In genomic region chr22:22408731-22409696, GRCh38 we compare ENCODE assay signal across 1 cellular context.
TF ChIP-seq lines count a peak whose summit lies in the region.

No MANE protein-coding gene starts in this region.

TF ChIP-seq in K562, 482 proteins besides CTCF, POLR2A, EP300 and RAD21 (continued from another document and continues in another):
- TF ChIP-seq CUX1 (CRISPR knock-in tag; IDR thresholded peaks at IDR 0.05) (no peak), MEF2D (tag; conservative IDR thresholded peaks at IDR 0.05; ENCODE audit: low read depth) (no peak), KLF13 (tag; IDR thresholded peaks at IDR 0.05; ENCODE audit: borderline replicate concordance, low read depth) (0 out of 2 replicates have a peak, but pooled peaks have one; percentile 53), ZNF561 (CRISPR knock-in tag; conservative IDR thresholded peaks at IDR 0.05) (no peak), FOXA1 (IDR thresholded peaks at IDR 0.05; ENCODE audit: borderline replicate concordance) (no peak), CHCHD3 (CRISPR knock-in tag; IDR thresholded peaks at IDR 0.05) (no peak), ZNF24 (IDR thresholded peaks at IDR 0.05) (no peak), ZNF57 (CRISPR knock-in tag; IDR thresholded peaks at IDR 0.05) (no peak), THRA (IDR thresholded peaks at IDR 0.05) (no peak), POLR3G (IDR thresholded peaks at IDR 0.05; ENCODE audit: extremely low read depth, insufficient read length, insufficient replicate concordance) (no peak), ZNF232 (CRISPR knock-in tag; IDR thresholded peaks at IDR 0.05) (no peak), MTA3 (IDR thresholded peaks at IDR 0.05; ENCODE audit: borderline replicate concordance) (no peak), EGR1 (conservative IDR thresholded peaks at IDR 0.05) (no peak), STAG1 (CRISPR knock-in tag; IDR thresholded peaks at IDR 0.05; ENCODE audit: borderline replicate concordance) (peak; percentile 83), HDAC3 (IDR thresholded peaks at IDR 0.05; ENCODE audit: borderline replicate concordance, partially characterized antibody) (no peak), SRSF1 (IDR thresholded peaks at IDR 0.05; ENCODE audit: low read depth, low read length) (no peak), SMARCC2 (IDR thresholded peaks at IDR 0.05; ENCODE audit: low read depth) (no peak), SAFB (IDR thresholded peaks at IDR 0.05; ENCODE audit: borderline replicate concordance, low read depth, low read length) (no peak), SAP30 (IDR thresholded peaks at IDR 0.05; ENCODE audit: borderline replicate concordance, insufficient read depth, low read depth, low read length, poor library complexity, severe bottlenecking) (no peak), NUFIP1 (IDR thresholded peaks at IDR 0.05; ENCODE audit: partially characterized antibody) (no peak), ILF3 (IDR thresholded peaks at IDR 0.05; ENCODE audit: borderline replicate concordance) (no peak), DMBX1 (CRISPR knock-in tag; IDR thresholded peaks at IDR 0.05; ENCODE audit: borderline replicate concordance) (no peak), ZNF133 (CRISPR knock-in tag; IDR thresholded peaks at IDR 0.05) (no peak), XRCC3 (IDR thresholded peaks at IDR 0.05) (no peak), KLF6 (CRISPR knock-in tag; IDR thresholded peaks at IDR 0.05; ENCODE audit: borderline replicate concordance) (no peak), SOX6 (IDR thresholded peaks at IDR 0.05) (no peak), ZNF586 (CRISPR knock-in tag; conservative IDR thresholded peaks at IDR 0.05) (no peak), SMARCA4 (IDR thresholded peaks at IDR 0.05) (no peak), PTBP1 (IDR thresholded peaks at IDR 0.05; ENCODE audit: low read depth, low read length) (no peak), NFE2 (IDR thresholded peaks at IDR 0.05; ENCODE audit: low read depth) (no peak), TEAD4 (IDR thresholded peaks at IDR 0.05; ENCODE audit: low read length) (no peak), TEAD4 (CRISPR knock-in tag; IDR thresholded peaks at IDR 0.05; ENCODE audit: borderline replicate concordance) (no peak), HNRNPK (IDR thresholded peaks at IDR 0.05; ENCODE audit: low read depth, low read length, poor library complexity, severe bottlenecking) (no peak), CCNT2 (IDR thresholded peaks at IDR 0.05; ENCODE audit: borderline replicate concordance, extremely low read depth, insufficient read length, low read depth, low read length) (no peak), ATF2 (CRISPR knock-in tag; IDR thresholded peaks at IDR 0.05) (0 out of 2 replicates have a peak, but pooled peaks have one; percentile 14), TCF3 (CRISPR knock-in tag; IDR thresholded peaks at IDR 0.05) (no peak), ZNF76 (CRISPR knock-in tag; IDR thresholded peaks at IDR 0.05; ENCODE audit: borderline replicate concordance) (no peak), RAD51 (IDR thresholded peaks at IDR 0.05; ENCODE audit: borderline replicate concordance, low read depth) (no peak), GATAD2A (IDR thresholded peaks at IDR 0.05) (no peak), HNRNPUL1 (IDR thresholded peaks at IDR 0.05; ENCODE audit: low read length) (no peak)
- TF ChIP-seq, protein P1, sequence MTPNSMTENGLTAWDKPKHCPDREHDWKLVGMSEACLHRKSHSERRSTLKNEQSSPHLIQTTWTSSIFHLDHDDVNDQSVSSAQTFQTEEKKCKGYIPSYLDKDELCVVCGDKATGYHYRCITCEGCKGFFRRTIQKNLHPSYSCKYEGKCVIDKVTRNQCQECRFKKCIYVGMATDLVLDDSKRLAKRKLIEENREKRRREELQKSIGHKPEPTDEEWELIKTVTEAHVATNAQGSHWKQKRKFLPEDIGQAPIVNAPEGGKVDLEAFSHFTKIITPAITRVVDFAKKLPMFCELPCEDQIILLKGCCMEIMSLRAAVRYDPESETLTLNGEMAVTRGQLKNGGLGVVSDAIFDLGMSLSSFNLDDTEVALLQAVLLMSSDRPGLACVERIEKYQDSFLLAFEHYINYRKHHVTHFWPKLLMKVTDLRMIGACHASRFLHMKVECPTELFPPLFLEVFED (CRISPR knock-in tag; conservative IDR thresholded peaks at IDR 0.05) = no peak
- TF ChIP-seq, protein P2, sequence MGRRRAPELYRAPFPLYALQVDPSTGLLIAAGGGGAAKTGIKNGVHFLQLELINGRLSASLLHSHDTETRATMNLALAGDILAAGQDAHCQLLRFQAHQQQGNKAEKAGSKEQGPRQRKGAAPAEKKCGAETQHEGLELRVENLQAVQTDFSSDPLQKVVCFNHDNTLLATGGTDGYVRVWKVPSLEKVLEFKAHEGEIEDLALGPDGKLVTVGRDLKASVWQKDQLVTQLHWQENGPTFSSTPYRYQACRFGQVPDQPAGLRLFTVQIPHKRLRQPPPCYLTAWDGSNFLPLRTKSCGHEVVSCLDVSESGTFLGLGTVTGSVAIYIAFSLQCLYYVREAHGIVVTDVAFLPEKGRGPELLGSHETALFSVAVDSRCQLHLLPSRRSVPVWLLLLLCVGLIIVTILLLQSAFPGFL (CRISPR knock-in tag; IDR thresholded peaks at IDR 0.05) = no peak
- TF ChIP-seq, protein P3, sequence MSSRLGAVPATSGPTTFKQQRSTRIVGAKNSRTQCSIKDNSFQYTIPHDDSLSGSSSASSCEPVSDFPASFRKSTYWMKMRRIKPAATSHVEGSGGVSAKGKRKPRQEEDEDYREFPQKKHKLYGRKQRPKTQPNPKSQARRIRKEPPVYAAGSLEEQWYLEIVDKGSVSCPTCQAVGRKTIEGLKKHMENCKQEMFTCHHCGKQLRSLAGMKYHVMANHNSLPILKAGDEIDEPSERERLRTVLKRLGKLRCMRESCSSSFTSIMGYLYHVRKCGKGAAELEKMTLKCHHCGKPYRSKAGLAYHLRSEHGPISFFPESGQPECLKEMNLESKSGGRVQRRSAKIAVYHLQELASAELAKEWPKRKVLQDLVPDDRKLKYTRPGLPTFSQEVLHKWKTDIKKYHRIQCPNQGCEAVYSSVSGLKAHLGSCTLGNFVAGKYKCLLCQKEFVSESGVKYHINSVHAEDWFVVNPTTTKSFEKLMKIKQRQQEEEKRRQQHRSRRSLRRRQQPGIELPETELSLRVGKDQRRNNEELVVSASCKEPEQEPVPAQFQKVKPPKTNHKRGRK (tag; IDR thresholded peaks at IDR 0.05) = no peak
- TF ChIP-seq, protein P4, sequence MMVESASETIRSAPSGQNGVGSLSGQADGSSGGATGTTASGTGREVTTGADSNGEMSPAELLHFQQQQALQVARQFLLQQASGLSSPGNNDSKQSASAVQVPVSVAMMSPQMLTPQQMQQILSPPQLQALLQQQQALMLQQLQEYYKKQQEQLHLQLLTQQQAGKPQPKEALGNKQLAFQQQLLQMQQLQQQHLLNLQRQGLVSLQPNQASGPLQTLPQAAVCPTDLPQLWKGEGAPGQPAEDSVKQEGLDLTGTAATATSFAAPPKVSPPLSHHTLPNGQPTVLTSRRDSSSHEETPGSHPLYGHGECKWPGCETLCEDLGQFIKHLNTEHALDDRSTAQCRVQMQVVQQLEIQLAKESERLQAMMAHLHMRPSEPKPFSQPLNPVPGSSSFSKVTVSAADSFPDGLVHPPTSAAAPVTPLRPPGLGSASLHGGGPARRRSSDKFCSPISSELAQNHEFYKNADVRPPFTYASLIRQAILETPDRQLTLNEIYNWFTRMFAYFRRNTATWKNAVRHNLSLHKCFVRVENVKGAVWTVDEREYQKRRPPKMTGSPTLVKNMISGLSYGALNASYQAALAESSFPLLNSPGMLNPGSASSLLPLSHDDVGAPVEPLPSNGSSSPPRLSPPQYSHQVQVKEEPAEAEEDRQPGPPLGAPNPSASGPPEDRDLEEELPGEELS (CRISPR knock-in tag; IDR thresholded peaks at IDR 0.05; ENCODE audit: borderline replicate concordance) = no peak
- TF ChIP-seq, protein P5, sequence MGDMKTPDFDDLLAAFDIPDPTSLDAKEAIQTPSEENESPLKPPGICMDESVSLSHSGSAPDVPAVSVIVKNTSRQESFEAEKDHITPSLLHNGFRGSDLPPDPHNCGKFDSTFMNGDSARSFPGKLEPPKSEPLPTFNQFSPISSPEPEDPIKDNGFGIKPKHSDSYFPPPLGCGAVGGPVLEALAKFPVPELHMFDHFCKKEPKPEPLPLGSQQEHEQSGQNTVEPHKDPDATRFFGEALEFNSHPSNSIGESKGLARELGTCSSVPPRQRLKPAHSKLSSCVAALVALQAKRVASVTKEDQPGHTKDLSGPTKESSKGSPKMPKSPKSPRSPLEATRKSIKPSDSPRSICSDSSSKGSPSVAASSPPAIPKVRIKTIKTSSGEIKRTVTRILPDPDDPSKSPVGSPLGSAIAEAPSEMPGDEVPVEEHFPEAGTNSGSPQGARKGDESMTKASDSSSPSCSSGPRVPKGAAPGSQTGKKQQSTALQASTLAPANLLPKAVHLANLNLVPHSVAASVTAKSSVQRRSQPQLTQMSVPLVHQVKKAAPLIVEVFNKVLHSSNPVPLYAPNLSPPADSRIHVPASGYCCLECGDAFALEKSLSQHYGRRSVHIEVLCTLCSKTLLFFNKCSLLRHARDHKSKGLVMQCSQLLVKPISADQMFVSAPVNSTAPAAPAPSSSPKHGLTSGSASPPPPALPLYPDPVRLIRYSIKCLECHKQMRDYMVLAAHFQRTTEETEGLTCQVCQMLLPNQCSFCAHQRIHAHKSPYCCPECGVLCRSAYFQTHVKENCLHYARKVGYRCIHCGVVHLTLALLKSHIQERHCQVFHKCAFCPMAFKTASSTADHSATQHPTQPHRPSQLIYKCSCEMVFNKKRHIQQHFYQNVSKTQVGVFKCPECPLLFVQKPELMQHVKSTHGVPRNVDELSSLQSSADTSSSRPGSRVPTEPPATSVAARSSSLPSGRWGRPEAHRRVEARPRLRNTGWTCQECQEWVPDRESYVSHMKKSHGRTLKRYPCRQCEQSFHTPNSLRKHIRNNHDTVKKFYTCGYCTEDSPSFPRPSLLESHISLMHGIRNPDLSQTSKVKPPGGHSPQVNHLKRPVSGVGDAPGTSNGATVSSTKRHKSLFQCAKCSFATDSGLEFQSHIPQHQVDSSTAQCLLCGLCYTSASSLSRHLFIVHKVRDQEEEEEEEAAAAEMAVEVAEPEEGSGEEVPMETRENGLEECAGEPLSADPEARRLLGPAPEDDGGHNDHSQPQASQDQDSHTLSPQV (IDR thresholded peaks at IDR 0.05) = no peak
- TF ChIP-seq, protein P6, sequence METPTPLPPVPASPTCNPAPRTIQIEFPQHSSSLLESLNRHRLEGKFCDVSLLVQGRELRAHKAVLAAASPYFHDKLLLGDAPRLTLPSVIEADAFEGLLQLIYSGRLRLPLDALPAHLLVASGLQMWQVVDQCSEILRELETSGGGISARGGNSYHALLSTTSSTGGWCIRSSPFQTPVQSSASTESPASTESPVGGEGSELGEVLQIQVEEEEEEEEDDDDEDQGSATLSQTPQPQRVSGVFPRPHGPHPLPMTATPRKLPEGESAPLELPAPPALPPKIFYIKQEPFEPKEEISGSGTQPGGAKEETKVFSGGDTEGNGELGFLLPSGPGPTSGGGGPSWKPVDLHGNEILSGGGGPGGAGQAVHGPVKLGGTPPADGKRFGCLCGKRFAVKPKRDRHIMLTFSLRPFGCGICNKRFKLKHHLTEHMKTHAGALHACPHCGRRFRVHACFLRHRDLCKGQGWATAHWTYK (CRISPR knock-in tag; IDR thresholded peaks at IDR 0.05) = 0 out of 2 replicates have a peak, but pooled peaks have one; percentile 68
